ENCODE assay signal across 26 cellular contexts in genomic region chr16:82055728-82056549, GRCh38. TPM values are rescaled to one million over a fixed set of nuclear protein-coding genes. Genes with fewer than 3 reads are reported as not detected.
DNase-seq lines count a peak whose midpoint lies in the region; TF ChIP-seq lines count a peak whose summit lies in the region.
"Had no signal": no experiment of that assay in that cellular context is flagged by ENCODE, and none has a peak within 500 bp of the region (broad histone marks: within the 10 kb centered on the region; RNA-seq: fewer than 3 reads in every experiment).

No MANE protein-coding gene starts in this region.

- dilution Hi-C loops in mammary epithelial cell (cut with HindIII; ENCODE audit: low sequenced_read_pairs) = no loop called here

- H3K4me3 ChIP-seq in mammary epithelial cell (replicated peaks in 1 of 3; ENCODE audit: insufficient read depth in 1 of 3, low read depth in 2 of 3, low read length in 3 of 3) (peak overlapping the region in 1 of 3 experiments; percentile 2), hepatocyte (no peak overlapping the region)
- H3K4me3 ChIP-seq: ascending aorta; BLaER1 treated with 17β-estradiol and CSF1 and Interleukin-3, amounts not matched to agents 10 nM and 100 nM; dorsolateral prefrontal cortex; lung; neural progenitor cell; psoas muscle; uterus had no signal

- no peaks in the 10 kb centered on the region for H3K79me2 ChIP-seq in mammary epithelial cell (ENCODE audit: insufficient read depth, low read length)
- peaks cover 57% of the 10 kb centered on the region for H3K79me2 ChIP-seq in hepatocyte

- H3K9me2 ChIP-seq in hepatocyte (replicated peaks; ENCODE audit: insufficient read depth) = no peaks in the 10 kb centered on the region

- H3K27me3 Mint-ChIP-seq in osteocyte (ENCODE audit: unreplicated experiment) = peaks cover 26% of the 10 kb centered on the region

- H3K9me3 ChIP-seq in mammary epithelial cell (replicated peaks; ENCODE audit: insufficient read depth, low read length) (no peaks in the 10 kb centered on the region), hepatocyte (ENCODE audit: low read depth) (no peaks in the 10 kb centered on the region)
- H3K9me3 ChIP-seq: ascending aorta; BLaER1 treated with 17β-estradiol and CSF1 and Interleukin-3, amounts not matched to agents 10 nM and 100 nM; psoas muscle; uterus had no signal

- intact Hi-C loops in mammary epithelial cell (cut with micrococcal nuclease) = loop anchor here (2.0 kb wide), 1 partner anchor 15 kb away; no protein-coding TSS in a partner anchor

- H4K20me1 ChIP-seq in mammary epithelial cell (ENCODE audit: insufficient read depth, low read length) (no peaks in the 10 kb centered on the region), hepatocyte (ENCODE audit: insufficient read depth, poor library complexity, severe bottlenecking) (no peaks in the 10 kb centered on the region)
- H4K20me1 ChIP-seq: BLaER1 treated with 17β-estradiol and CSF1 and Interleukin-3, amounts not matched to agents 10 nM and 100 nM had no signal

- CTCF ChIA-PET in mammary epithelial cell (lab: Charles Lee; ENCODE audit: low non-redundant PET) = no interaction called here

- H3K27me3 ChIP-seq in mammary epithelial cell (ENCODE audit: insufficient read depth, low read length) = no peaks in the 10 kb centered on the region
- H3K27me3 ChIP-seq in hepatocyte = no peaks in the 10 kb centered on the region
- H3K27me3 ChIP-seq: ascending aorta; BLaER1 treated with 17β-estradiol and CSF1 and Interleukin-3, amounts not matched to agents 10 nM and 100 nM; neural progenitor cell; uterus had no signal

- H3K4me2 ChIP-seq in mammary epithelial cell (ENCODE audit: insufficient read depth, low read depth, low read length) (peak overlapping the region; percentile 70), hepatocyte (peak overlapping the region; percentile 62)
- H3K4me2 ChIP-seq: BLaER1 treated with 17β-estradiol and CSF1 and Interleukin-3, amounts not matched to agents 10 nM and 100 nM; neural progenitor cell had no signal

- no peaks in the 10 kb centered on the region for H3K36me3 Mint-ChIP-seq in osteocyte (ENCODE audit: unreplicated experiment)
- H3K36me3 Mint-ChIP-seq: activated naive CD4-positive, alpha-beta T cell treated with anti-CD3 and anti-CD28 coated beads, Interleukin-2, amount 50 U/mL, for 24 hours; neural progenitor cell had no signal

- TF ChIP-seq CTCF in mammary epithelial cell (conservative IDR thresholded peaks at IDR 0.05 in 1 of 2, IDR thresholded peaks at IDR 0.05 in 1 of 2; ENCODE audit: extremely low read depth in 1 of 2, insufficient read depth in 1 of 2, low read depth in 1 of 2, low read length in 2 of 2) (no peak), hepatocyte (IDR thresholded peaks at IDR 0.05; ENCODE audit: poor library complexity) (no peak), osteocyte (IDR thresholded peaks at IDR 0.05) (no peak)

- peak overlapping the region; percentile 65 for H2AFZ ChIP-seq in mammary epithelial cell (ENCODE audit: low read depth, low read length)
- H2AFZ ChIP-seq in hepatocyte = no peak overlapping the region
- H2AFZ ChIP-seq: neural progenitor cell had no signal

- no peak overlapping the region for H3K27ac Mint-ChIP-seq in osteocyte (ENCODE audit: unreplicated experiment)
- H3K27ac Mint-ChIP-seq: activated B cell treated with CpG ODN at 0.5 μM for 24 hours; activated naive CD4-positive, alpha-beta T cell treated with anti-CD3 and anti-CD28 coated beads, Interleukin-2, amount 50 U/mL, for 24 hours; H9; neural progenitor cell; T-helper 2 cell treated with Interferon-gamma antibody and Interleukin-4, amounts not matched to agents 5 μg/mL and 100 μg/mL, for 36 hours had no signal

- peak overlapping the region; percentile 18 for H3K9ac ChIP-seq in mammary epithelial cell (ENCODE audit: insufficient read depth, low read length)
- H3K9ac ChIP-seq: BLaER1 treated with 17β-estradiol and CSF1 and Interleukin-3, amounts not matched to agents 10 nM and 100 nM; neural progenitor cell had no signal

- H3K4me1 Mint-ChIP-seq in osteocyte (ENCODE audit: unreplicated experiment) = no peaks in the 10 kb centered on the region
- H3K4me1 Mint-ChIP-seq: activated B cell treated with CpG ODN at 0.5 μM for 24 hours; activated naive CD4-positive, alpha-beta T cell treated with anti-CD3 and anti-CD28 coated beads, Interleukin-2, amount 50 U/mL, for 24 hours; central memory CD8-positive, alpha-beta T cell; H9 had no signal

- no peak overlapping the region for H3K4me3 Mint-ChIP-seq in osteocyte (ENCODE audit: unreplicated experiment)
- H3K4me3 Mint-ChIP-seq: activated B cell treated with CpG ODN at 0.5 μM for 24 hours; activated naive CD4-positive, alpha-beta T cell treated with anti-CD3 and anti-CD28 coated beads, Interleukin-2, amount 50 U/mL, for 24 hours; central memory CD8-positive, alpha-beta T cell; H9; neural progenitor cell; T-helper 2 cell treated with Interferon-gamma antibody and Interleukin-4, amounts not matched to agents 5 μg/mL and 100 μg/mL, for 36 hours had no signal

- in situ Hi-C loops in mammary epithelial cell (cut with MboI; ENCODE audit: low sequenced_read_pairs in 2 of 2) = no loop called here

- DNase-seq in NCI-H1105 treated with DMSO at 0.1 percent for 48 hours (lab: John Stamatoyannopoulos, UW) (peak; percentile 43), mammary epithelial cell (peak; percentile 75), hepatocyte (ENCODE audit: low spot score) (no peak), renal cortical epithelial cell (ENCODE audit: low read depth) (peak; percentile 62), osteocyte (ENCODE audit: extremely low spot score, unreplicated experiment) (no peak), H4 (ENCODE audit: low spot score) (no peak), COLO829 (ENCODE audit: low spot score) (no peak), GM03348 (ENCODE audit: low spot score) (no peak)
- DNase-seq: ACHN, activated B cell treated with CpG ODN at 0.5 μM for 24 hours, dorsolateral prefrontal cortex, H9, hippocampal formation, Karpas-422, NCI-H187, NCI-H2227 treated with DMSO at 0.1 percent for 48 hours, psoas muscle, uterus had no signal

- H3K27ac ChIP-seq in mammary epithelial cell (ENCODE audit: insufficient read depth, low read depth, low read length) (peak overlapping the region; percentile 79), hepatocyte (peak overlapping the region; percentile 66)
- H3K27ac ChIP-seq: ascending aorta; BLaER1 treated with 17β-estradiol and CSF1 and Interleukin-3, amounts not matched to agents 10 nM and 100 nM; dorsolateral prefrontal cortex; neural progenitor cell; psoas muscle; uterus had no signal

- H3K9me3 Mint-ChIP-seq in osteocyte (ENCODE audit: unreplicated experiment) = no peaks in the 10 kb centered on the region
- H3K9me3 Mint-ChIP-seq: activated B cell treated with CpG ODN at 0.5 μM for 24 hours; activated naive CD4-positive, alpha-beta T cell treated with anti-CD3 and anti-CD28 coated beads, Interleukin-2, amount 50 U/mL, for 24 hours; central memory CD8-positive, alpha-beta T cell; H9; neural progenitor cell; T-helper 2 cell treated with Interferon-gamma antibody and Interleukin-4, amounts not matched to agents 5 μg/mL and 100 μg/mL, for 36 hours had no signal

- WGBS in mammary epithelial cell (ENCODE audit: low coverage, missing lambda C conversion rate) = 10% methylated on average over 8 of the region's 8 CpGs
- 69% methylated on average over 8 of the region's 8 CpGs for WGBS in hepatocyte (ENCODE audit: low lambda C conversion rate, missing lambda C conversion rate)

- H3K4me1 ChIP-seq in mammary epithelial cell (ENCODE audit: insufficient read depth, low read length) (peaks cover 19% of the 10 kb centered on the region), hepatocyte (ENCODE audit: insufficient read depth) (peaks cover 24% of the 10 kb centered on the region)
- H3K4me1 ChIP-seq: ascending aorta; BLaER1 treated with 17β-estradiol and CSF1 and Interleukin-3, amounts not matched to agents 10 nM and 100 nM; neural progenitor cell; psoas muscle; uterus had no signal

- no TSS peak for BruUV-seq in mammary epithelial cell (replicated peaks; lab: Mats Ljungman, UMichigan)

- H3K36me3 ChIP-seq in mammary epithelial cell (ENCODE audit: insufficient read depth, low read length) = no peaks in the 10 kb centered on the region
- H3K36me3 ChIP-seq in hepatocyte (replicated peaks; ENCODE audit: insufficient read depth, low read depth) = no peaks in the 10 kb centered on the region
- H3K36me3 ChIP-seq: ascending aorta; BLaER1 treated with 17β-estradiol and CSF1 and Interleukin-3, amounts not matched to agents 10 nM and 100 nM; neural progenitor cell; uterus had no signal

RNA-seq across cellular contexts. Expression of gene HSD17B2, which starts 20.9 kb away (rescaled TPM):
- total RNA-seq in mammary epithelial cell (1 to 10 TPM; 1.3 to 2.4 TPM), hepatocyte (75.6 and 76.7 TPM in 2 replicates), renal cortical epithelial cell (0.70 and 1.2 TPM in 2 replicates), osteocyte (0.40 TPM in 1 of 2 replicates, not detected in the other)
- polyA plus RNA-seq in mammary epithelial cell (3.2 TPM), hepatocyte (63.5 and 91.1 TPM in 2 replicates)
- polyA minus RNA-seq in mammary epithelial cell = not detected
- total RNA-seq in H4 (2014; rRNA removed; shearing (Covaris generic)) = 1.0 and 1.1 TPM in 2 replicates
- total RNA-seq: activated B cell treated with CpG ODN at 0.5 μM for 24 hours, ascending aorta, H9, psoas muscle had no signal

RNA-seq across cellular contexts. Expression of gene SDR42E1, which starts 44.7 kb away (rescaled TPM):
- total RNA-seq in mammary epithelial cell (10 to 100 TPM; 19.7 to 21.5 TPM), hepatocyte (not detected in 2 replicates), renal cortical epithelial cell (17.9 and 20.8 TPM in 2 replicates), osteocyte (not detected in 2 replicates)
- polyA plus RNA-seq in mammary epithelial cell (10.6 TPM), hepatocyte (0.04 TPM in 1 of 2 replicates, not detected in the other)
- polyA minus RNA-seq in mammary epithelial cell = 30.8 TPM
- not detected in 2 replicates for total RNA-seq in H4 (2014; rRNA removed; shearing (Covaris generic))
- total RNA-seq: endothelial cell of umbilical vein, H9 had no signal

Comparison
In these comparisons a context has a peak if more than half of its experiments do, and no peak if none do; other contexts are left out.
1. DNase-seq: peak in NCI-H1105 treated with DMSO at 0.1 percent for 48 hours (single experiment), mammary epithelial cell (single experiment) and renal cortical epithelial cell (single experiment); none in hepatocyte (single experiment), osteocyte (single experiment), H4 (single experiment), COLO829 (single experiment) and GM03348 (single experiment).
2. RNA of gene HSD17B2, which starts 20.9 kb away (total RNA-seq): 75.6 to 76.7 TPM in hepatocyte; 1.3 to 2.4 TPM in mammary epithelial cell, 1.0 to 1.1 TPM in H4, 0.70 to 1.2 TPM in renal cortical epithelial cell and 0.40 TPM in osteocyte; every median in the first group is over 10 times any median in the second.
3. RNA of gene SDR42E1, which starts 44.7 kb away (total RNA-seq): 19.7 to 21.5 TPM in mammary epithelial cell and 17.9 to 20.8 TPM in renal cortical epithelial cell; not detected in hepatocyte, not detected in osteocyte and not detected in H4; every median in the first group is over 10 times any median in the second.